6 cellular contexts compared by ENCODE assay signal in genomic region chr5:142013734-142014495, GRCh38. TPM values are rescaled to one million over a fixed set of nuclear protein-coding genes. Genes with fewer than 3 reads are reported as not detected.
DNase-seq lines count a peak whose midpoint lies in the region; ATAC-seq, FAIRE-seq and TF ChIP-seq lines count a peak whose summit lies in the region.

No MANE protein-coding gene starts in this region.

- H3K27ac Mint-ChIP-seq in naive thymus-derived CD8-positive, alpha-beta T cell = peak overlapping the region; percentile 48 to 96 (median 92)

- peaks cover 0 to 3% (median 0%) of the 10 kb centered on the region in 5 donors for H3K27me3 Mint-ChIP-seq in naive thymus-derived CD8-positive, alpha-beta T cell

- no peaks in the 10 kb centered on the region for H3K9me3 Mint-ChIP-seq in naive thymus-derived CD8-positive, alpha-beta T cell

- DNase-seq in HCEC 1CT (peak; percentile 83), frontal cortex (ENCODE audit: low spot score in 2 of 2) (no peak), GM12891 (ENCODE audit: insufficient read length, low spot score) (no peak)
- DNase-seq in naive thymus-derived CD8-positive, alpha-beta T cell = no peak

- no peak for TF ChIP-seq POLR2A in GM12891 (IDR thresholded peaks at IDR 0.05; ENCODE audit: low read depth, low read length)

- ATAC-seq in naive thymus-derived CD8-positive, alpha-beta T cell = no peak
- ATAC-seq in GM21529 (IDR thresholded peaks at IDR 0.05; ENCODE audit: unreplicated experiment) = no peak

- H3K36me3 Mint-ChIP-seq in naive thymus-derived CD8-positive, alpha-beta T cell = peaks cover 0 to 3% (median 0%) of the 10 kb centered on the region in 3 donors

- H3K27ac ChIP-seq in angular gyrus (ENCODE audit: low read depth, low read length) = peak overlapping the region; percentile 95

- H3K4me1 Mint-ChIP-seq in naive thymus-derived CD8-positive, alpha-beta T cell = peaks cover 26 to 78% (median 71%) of the 10 kb centered on the region in 4 donors

- FAIRE-seq in frontal cortex (lab: Jason Lieb, UNC) (no peak), GM12891 (lab: Jason Lieb, UNC) (no peak)

- POLR2A ChIA-PET in naive thymus-derived CD8-positive, alpha-beta T cell (lab: Charles Lee) = interaction anchor here (0.7 to 6.3 kb wide), 8 partner anchors 7 to 322 kb away, joined by 3 to 76 read pairs (median 10); partner anchors contain the start of genes NDFIP1 and RNF14

- H3K4me3 Mint-ChIP-seq in naive thymus-derived CD8-positive, alpha-beta T cell = peak overlapping the region; percentile 40 to 91 (median 86)

TF ChIP-seq in GM12891, 5 proteins besides CTCF, POLR2A, EP300 and RAD21:
- TF ChIP-seq SPI1 (IDR thresholded peaks at IDR 0.05; ENCODE audit: low read depth, low read length) (no peak), POU2F2 (IDR thresholded peaks at IDR 0.05; ENCODE audit: low read depth, low read length) (no peak), POLR2AphosphoS5 (IDR thresholded peaks at IDR 0.05; ENCODE audit: low read depth, low read length) (no peak), PAX5 (IDR thresholded peaks at IDR 0.05; ENCODE audit: insufficient read depth, low read length, severe bottlenecking) (no peak), TAF1 (IDR thresholded peaks at IDR 0.05; ENCODE audit: low read depth, low read length) (no peak)

RNA-seq across cellular contexts. Expression of gene GNPDA1, which starts 1.1 kb away (rescaled TPM):
- 10 to 100 TPM; 27.3 to 29.4 TPM for total RNA-seq in naive thymus-derived CD8-positive, alpha-beta T cell
- 10 to 100 TPM; 40.9 to 51.0 (median 43.9) TPM for polyA plus RNA-seq in naive thymus-derived CD8-positive, alpha-beta T cell
- total RNA-seq in frontal cortex = 16.3 TPM
- polyA plus RNA-seq in GM12891 (2012; ENCODE audit: low read depth, missing spikeins) = 8.6 TPM

RNA-seq across cellular contexts. Expression of gene RNF14, which starts 45.0 kb away (rescaled TPM):
- total RNA-seq in naive thymus-derived CD8-positive, alpha-beta T cell = 10 to 100 TPM; 31.3 to 31.6 TPM
- 10 to 100 TPM; 27.4 to 40.1 (median 30.1) TPM for polyA plus RNA-seq in naive thymus-derived CD8-positive, alpha-beta T cell
- total RNA-seq in frontal cortex = 75.0 TPM
- 20.1 TPM for polyA plus RNA-seq in GM12891 (2012; ENCODE audit: low read depth, missing spikeins)

RNA-seq across cellular contexts. Expression of gene PCDH12, which starts 55.9 kb away (rescaled TPM):
- total RNA-seq in naive thymus-derived CD8-positive, alpha-beta T cell = not detected
- under 1 TPM; 0.07 to 0.21 (median 0.07) TPM for polyA plus RNA-seq in naive thymus-derived CD8-positive, alpha-beta T cell
- 2.4 TPM for total RNA-seq in frontal cortex
- 0.04 TPM for polyA plus RNA-seq in GM12891 (2012; ENCODE audit: low read depth, missing spikeins)
